18 cellular contexts compared by ENCODE assay signal in the genomic region with DNA sequence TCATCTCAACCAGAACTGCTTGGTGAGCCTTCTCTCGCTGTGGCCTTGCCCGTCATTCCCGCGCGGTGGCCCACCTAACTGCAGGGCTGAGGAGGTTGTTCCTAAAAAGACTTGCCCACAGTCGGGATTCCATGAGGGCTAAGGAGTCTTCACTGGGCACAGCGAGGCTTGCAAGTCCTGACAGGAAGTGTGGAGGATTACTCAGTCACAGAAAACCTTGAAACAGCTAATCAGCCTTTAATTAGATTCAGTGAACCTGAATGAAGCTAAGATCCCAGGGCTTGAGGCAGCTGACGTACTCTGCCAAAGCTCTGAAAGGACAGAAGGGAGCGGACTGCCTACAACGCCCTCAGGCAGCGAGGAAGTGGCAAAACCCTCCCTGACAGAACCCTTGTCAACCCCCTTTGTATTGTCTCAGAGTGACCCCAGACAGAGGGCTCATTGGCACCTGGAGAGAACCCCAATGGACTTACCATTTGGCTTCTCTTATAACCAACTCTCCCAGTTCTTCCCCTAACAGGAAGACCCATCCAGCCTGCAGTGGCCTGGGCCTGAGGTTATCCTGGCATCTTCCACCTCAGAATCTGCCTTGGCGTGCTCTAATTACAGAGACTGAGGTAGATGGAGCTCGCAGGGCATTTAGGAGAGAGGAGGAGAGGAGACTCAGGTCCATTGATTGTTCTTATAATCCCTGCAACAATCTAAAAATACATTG. TPM values are rescaled to one million over a fixed set of nuclear protein-coding genes. Genes with fewer than 3 reads are reported as not detected.
DNase-seq lines count a peak whose midpoint lies in the region; ATAC-seq, FAIRE-seq and TF ChIP-seq lines count a peak whose summit lies in the region.
"Had no signal": no experiment of that assay in that cellular context is flagged by ENCODE, and none has a peak within 500 bp of the region (broad histone marks: within the 10 kb centered on the region; RNA-seq: fewer than 3 reads in every experiment).

No MANE protein-coding gene starts in this region.

- peak overlapping the region; percentile 50 for H2BK5ac ChIP-seq in trophoblast cell (ENCODE audit: low read depth, low read length, poor library complexity)

- H3K79me1 ChIP-seq in trophoblast cell (ENCODE audit: low read length): peaks cover 10% of the 10 kb centered on the region

- H3K27me3 ChIP-seq in astrocyte (ENCODE audit: insufficient read depth, low read length) (no peaks in the 10 kb centered on the region), esophagus muscularis mucosa (no peaks in the 10 kb centered on the region), trophoblast cell (ENCODE audit: insufficient read depth, low read length) (no peaks in the 10 kb centered on the region)
- H3K27me3 ChIP-seq: upper lobe of left lung had no signal

- TF ChIP-seq POLR2A in esophagus muscularis mucosa (IDR thresholded peaks at IDR 0.05; ENCODE audit: low read depth): no peak

- H3K79me2 ChIP-seq in astrocyte (ENCODE audit: insufficient read depth, low read length) (no peaks in the 10 kb centered on the region), trophoblast cell (ENCODE audit: control insufficient read depth, insufficient read depth, low read length, poor library complexity) (no peaks in the 10 kb centered on the region)

- H3K4me1 ChIP-seq in astrocyte (ENCODE audit: insufficient read depth, low read length) (peaks cover 8% of the 10 kb centered on the region), esophagus muscularis mucosa (peaks cover 0 to 14% (median 9%) of the 10 kb centered on the region in 4 donors), trophoblast cell (ENCODE audit: control insufficient read depth in 1 of 2, insufficient read depth in 2 of 2, low read length in 2 of 2) (peaks cover 13 to 16% of the 10 kb centered on the region in 2 experiments)
- H3K4me1 ChIP-seq: upper lobe of left lung had no signal

- H2AFZ ChIP-seq in astrocyte (ENCODE audit: low read depth, low read length) (peak overlapping the region; percentile 79), trophoblast cell (ENCODE audit: insufficient read depth, low read length, poor library complexity) (no peak overlapping the region)

- intact Hi-C loops in esophagus muscularis mucosa (cut with DNase I): loop anchor here (1.0 kb wide), 1 partner anchor 8 kb away; no protein-coding TSS in a partner anchor

- H3K9ac ChIP-seq in astrocyte (ENCODE audit: low read length) (no peak overlapping the region), trophoblast cell (ENCODE audit: low read length) (no peak overlapping the region)

- ATAC-seq in GM19351 (IDR thresholded peaks at IDR 0.05; ENCODE audit: unreplicated experiment): no peak
- ATAC-seq: activated T-helper 17 cell treated with anti-CD3 and anti-CD28 coated beads, Interleukin-2, amount 50 U/mL, for 72 hours; stimulated activated memory B cell treated with anti-CD40 and anti-IgM and Interleukin-4, amounts not matched to agents 10 μg/mL and 1 μg/mL and 100 μg/mL, for 72 hours had no signal

- H3K14ac ChIP-seq in trophoblast cell (ENCODE audit: low read length): peak overlapping the region; percentile 8

- DNase-seq in HPDE6-E6E7 (ENCODE audit: extremely low spot score) (peak; percentile 75), astrocyte (ENCODE audit: low read depth) (peak; percentile 66), esophagus muscularis mucosa (ENCODE audit: extremely low spot score) (peak; percentile 70), trophoblast cell (no peak), nephron progenitor cell (no peak), AML-193 (lab: John Stamatoyannopoulos, UW) (no peak)
- DNase-seq in activated CD4-positive, alpha-beta memory T cell treated with anti-CD3 and anti-CD28 coated beads, Interleukin-2, amount 10 ng/mL, durations not matched to agents 7 days and 5 days: no peak
- DNase-seq: MV-4-11, nucleus accumbens, SW 1271 had no signal

- H3K36me3 ChIP-seq in astrocyte (ENCODE audit: insufficient read depth, low read length) (no peaks in the 10 kb centered on the region), esophagus muscularis mucosa (no peaks in the 10 kb centered on the region), trophoblast cell (ENCODE audit: control insufficient read depth in 1 of 2, insufficient read depth in 2 of 2, low read length in 2 of 2) (no peaks in the 10 kb centered on the region)
- H3K36me3 ChIP-seq: upper lobe of left lung had no signal

- peak overlapping the region; percentile 24 for H3K18ac ChIP-seq in trophoblast cell (ENCODE audit: low read length)

- no peaks in the 10 kb centered on the region for H4K20me1 ChIP-seq in astrocyte (ENCODE audit: insufficient read depth, low read length)

- TF ChIP-seq CTCF in astrocyte (IDR thresholded peaks at IDR 0.05; ENCODE audit: insufficient read depth, low read depth, low read length): no peak
- TF ChIP-seq CTCF in esophagus muscularis mucosa (IDR thresholded peaks at IDR 0.05): no peak
- no peak for TF ChIP-seq CTCF in nephron progenitor cell (IDR thresholded peaks at IDR 0.05)

- CTCF ChIA-PET in activated CD4-positive, alpha-beta memory T cell treated with anti-CD3 and anti-CD28 coated beads, Interleukin-2, amount 10 ng/mL, durations not matched to agents 7 days and 5 days (lab: Charles Lee): interaction anchor here (1.0 to 1.2 kb wide), 2 partner anchors 10 to 13 kb away, joined by 3 read pairs; no protein-coding TSS in a partner anchor

- no peak overlapping the region for H3K23ac ChIP-seq in trophoblast cell (ENCODE audit: low read length)

- POLR2A ChIA-PET in activated CD4-positive, alpha-beta memory T cell treated with anti-CD3 and anti-CD28 coated beads, Interleukin-2, amount 10 ng/mL, durations not matched to agents 7 days and 5 days (lab: Charles Lee): no interaction called here

- 95% methylated on average over 13 of the region's 13 CpGs for WGBS in esophagus muscularis mucosa
- WGBS in trophoblast cell (ENCODE audit: extremely low coverage, insufficient coverage, insufficient read length): no CpG with 5 or more reads among the region's 13 CpGs

- H3K4me2 ChIP-seq in astrocyte (ENCODE audit: low read length) (peak overlapping the region; percentile 51), trophoblast cell (ENCODE audit: low read length) (no peak overlapping the region)

- TF ChIP-seq EP300 in esophagus muscularis mucosa (IDR thresholded peaks at IDR 0.05): no peak

- H2BK120ac ChIP-seq in trophoblast cell (ENCODE audit: insufficient read depth, low read length, poor library complexity): peak overlapping the region; percentile 18

- no peak overlapping the region for H3K4me3 Mint-ChIP-seq in astrocyte (ENCODE audit: unreplicated experiment)
- H3K4me3 Mint-ChIP-seq in nephron progenitor cell: no peak overlapping the region
- H3K4me3 Mint-ChIP-seq in activated CD4-positive, alpha-beta memory T cell treated with anti-CD3 and anti-CD28 coated beads, Interleukin-2, amount 10 ng/mL, durations not matched to agents 7 days and 5 days: no peak overlapping the region
- H3K4me3 Mint-ChIP-seq: activated T-helper 17 cell treated with anti-CD3 and anti-CD28 coated beads, Interleukin-2, amount 50 U/mL, for 72 hours; dendritic cell treated with granulocyte-macrophage colony-stimulating factor and Interleukin-4, amounts not matched to agents 40 ng/mL and 50 ng/mL, for 4 days; stimulated activated memory B cell treated with anti-CD40 and anti-IgM and Interleukin-4, amounts not matched to agents 10 μg/mL and 1 μg/mL and 100 μg/mL, for 72 hours had no signal

- H3K27me3 Mint-ChIP-seq in astrocyte (ENCODE audit: low read depth, unreplicated experiment): peaks cover 6% of the 10 kb centered on the region
- H3K27me3 Mint-ChIP-seq in nephron progenitor cell (ENCODE audit: low read depth, poor library complexity): peaks cover 10% of the 10 kb centered on the region
- peaks cover 42% of the 10 kb centered on the region for H3K27me3 Mint-ChIP-seq in activated CD4-positive, alpha-beta memory T cell treated with anti-CD3 and anti-CD28 coated beads, Interleukin-2, amount 10 ng/mL, durations not matched to agents 7 days and 5 days
- H3K27me3 Mint-ChIP-seq: stimulated activated memory B cell treated with anti-CD40 and anti-IgM and Interleukin-4, amounts not matched to agents 10 μg/mL and 1 μg/mL and 100 μg/mL, for 72 hours had no signal

- peak overlapping the region; percentile 13 for H4K8ac ChIP-seq in trophoblast cell (ENCODE audit: low read depth, low read length)

- H3K9me3 ChIP-seq in astrocyte (ENCODE audit: insufficient read depth, low read depth, low read length) (peaks cover 4% of the 10 kb centered on the region), esophagus muscularis mucosa (no peaks in the 10 kb centered on the region), trophoblast cell (ENCODE audit: insufficient read depth, low read depth, low read length) (no peaks in the 10 kb centered on the region)
- H3K9me3 ChIP-seq: upper lobe of left lung had no signal

- peaks cover 22% of the 10 kb centered on the region for H3K4me1 Mint-ChIP-seq in astrocyte (ENCODE audit: low read depth, unreplicated experiment)
- no peaks in the 10 kb centered on the region for H3K4me1 Mint-ChIP-seq in nephron progenitor cell
- H3K4me1 Mint-ChIP-seq in activated CD4-positive, alpha-beta memory T cell treated with anti-CD3 and anti-CD28 coated beads, Interleukin-2, amount 10 ng/mL, durations not matched to agents 7 days and 5 days: peaks cover 14% of the 10 kb centered on the region

- H3K4me3 ChIP-seq in astrocyte (ENCODE audit: insufficient read depth, low read depth, low read length) (no peak overlapping the region), esophagus muscularis mucosa (no peak overlapping the region), trophoblast cell (ENCODE audit: low read depth, low read length) (no peak overlapping the region)
- H3K4me3 ChIP-seq: upper lobe of left lung had no signal

- H3K4ac ChIP-seq in trophoblast cell (ENCODE audit: low read depth, low read length): no peak overlapping the region

- no peaks in the 10 kb centered on the region for H3K9me3 Mint-ChIP-seq in astrocyte (ENCODE audit: unreplicated experiment)
- H3K9me3 Mint-ChIP-seq in nephron progenitor cell: no peaks in the 10 kb centered on the region
- H3K9me3 Mint-ChIP-seq in activated CD4-positive, alpha-beta memory T cell treated with anti-CD3 and anti-CD28 coated beads, Interleukin-2, amount 10 ng/mL, durations not matched to agents 7 days and 5 days: no peaks in the 10 kb centered on the region
- H3K9me3 Mint-ChIP-seq: activated T-helper 17 cell treated with anti-CD3 and anti-CD28 coated beads, Interleukin-2, amount 50 U/mL, for 72 hours; dendritic cell treated with granulocyte-macrophage colony-stimulating factor and Interleukin-4, amounts not matched to agents 40 ng/mL and 50 ng/mL, for 4 days; stimulated activated memory B cell treated with anti-CD40 and anti-IgM and Interleukin-4, amounts not matched to agents 10 μg/mL and 1 μg/mL and 100 μg/mL, for 72 hours had no signal

- no peak overlapping the region for H4K91ac ChIP-seq in trophoblast cell (ENCODE audit: low read depth, low read length)

- H3K27ac ChIP-seq in astrocyte (ENCODE audit: low read depth, low read length) (no peak overlapping the region), esophagus muscularis mucosa (replicated peaks in 1 of 4) (no peak overlapping the region), trophoblast cell (ENCODE audit: low read depth, low read length) (no peak overlapping the region)
- H3K27ac ChIP-seq: upper lobe of left lung had no signal

- H2AK5ac ChIP-seq in trophoblast cell (ENCODE audit: low read length): no peak overlapping the region

- no peak overlapping the region for H4K12ac ChIP-seq in trophoblast cell (ENCODE audit: low read depth, low read length)

- H3K27ac Mint-ChIP-seq in astrocyte (ENCODE audit: unreplicated experiment): peak overlapping the region; percentile 82
- H3K27ac Mint-ChIP-seq in nephron progenitor cell: no peak overlapping the region
- no peak overlapping the region for H3K27ac Mint-ChIP-seq in activated CD4-positive, alpha-beta memory T cell treated with anti-CD3 and anti-CD28 coated beads, Interleukin-2, amount 10 ng/mL, durations not matched to agents 7 days and 5 days
- H3K27ac Mint-ChIP-seq: activated T-helper 17 cell treated with anti-CD3 and anti-CD28 coated beads, Interleukin-2, amount 50 U/mL, for 72 hours; dendritic cell treated with granulocyte-macrophage colony-stimulating factor and Interleukin-4, amounts not matched to agents 40 ng/mL and 50 ng/mL, for 4 days; stimulated activated memory B cell treated with anti-CD40 and anti-IgM and Interleukin-4, amounts not matched to agents 10 μg/mL and 1 μg/mL and 100 μg/mL, for 72 hours had no signal

- FAIRE-seq in astrocyte (lab: Jason Lieb, UNC): no peak
- FAIRE-seq: GM18507, HTR-8/SVneo had no signal

- H3K36me3 Mint-ChIP-seq in astrocyte (ENCODE audit: low read depth, unreplicated experiment) (no peaks in the 10 kb centered on the region), nephron progenitor cell (ENCODE audit: low read depth) (no peaks in the 10 kb centered on the region)
- no peaks in the 10 kb centered on the region for H3K36me3 Mint-ChIP-seq in activated CD4-positive, alpha-beta memory T cell treated with anti-CD3 and anti-CD28 coated beads, Interleukin-2, amount 10 ng/mL, durations not matched to agents 7 days and 5 days (ENCODE audit: low read depth)
- H3K36me3 Mint-ChIP-seq: stimulated activated memory B cell treated with anti-CD40 and anti-IgM and Interleukin-4, amounts not matched to agents 10 μg/mL and 1 μg/mL and 100 μg/mL, for 72 hours had no signal

- peak overlapping the region; percentile 55 for H2BK12ac ChIP-seq in trophoblast cell (ENCODE audit: low read length)

RNA-seq across cellular contexts. Expression of a gene that starts 2.5 kb away (rescaled TPM):
- total RNA-seq in astrocyte (0.16 and 0.41 TPM in 2 replicates), esophagus muscularis mucosa (1 to 10 TPM in 2 of 4 donors, under 1 TPM in 1, not detected in 1; 0.75 to 2.6 (median 1.7) TPM)
- polyA plus RNA-seq in trophoblast cell (2013): 0.56 and 0.85 TPM in 2 replicates
- not detected for total RNA-seq in activated CD4-positive, alpha-beta memory T cell treated with anti-CD3 and anti-CD28 coated beads, Interleukin-2, amount 10 ng/mL, durations not matched to agents 7 days and 5 days
- total RNA-seq: activated T-helper 17 cell treated with anti-CD3 and anti-CD28 coated beads, Interleukin-2, amount 50 U/mL, for 72 hours; lung microvascular endothelial cell had no signal

Comparison
In these comparisons a context has a peak if more than half of its experiments do, and no peak if none do; other contexts are left out.
1. DNase-seq: peak in HPDE6-E6E7 (single experiment), astrocyte (single experiment) and esophagus muscularis mucosa (single experiment); none in trophoblast cell (0 of 2), nephron progenitor cell (single experiment), AML-193 (0 of 2) and activated CD4-positive, alpha-beta memory T cell treated with anti-CD3 and anti-CD28 coated beads, Interleukin-2, amount 10 ng/mL, durations not matched to agents 7 days and 5 days (single experiment).